Comparison of ENCODE assay signal across 8 cellular contexts in genomic region chr1:46246548-46247432, GRCh38. TPM values are rescaled to one million over a fixed set of nuclear protein-coding genes. Genes with fewer than 3 reads are reported as not detected.
DNase-seq lines count a peak whose midpoint lies in the region; ATAC-seq and TF ChIP-seq lines count a peak whose summit lies in the region.

No MANE protein-coding gene starts in this region.

- peak overlapping the region; percentile 66 for H3K27ac ChIP-seq in naive thymus-derived CD4-positive, alpha-beta T cell (ENCODE audit: low read depth, low read length)

- ATAC-seq in HG02623 (IDR thresholded peaks at IDR 0.05; ENCODE audit: unreplicated experiment) = peak; percentile 46
- peak; percentile 76 for ATAC-seq in activated CD8-positive, alpha-beta T cell treated with anti-CD3 and anti-CD28 coated beads for 36 hours
- ATAC-seq in naive thymus-derived CD4-positive, alpha-beta T cell = peak; percentile 2
- peak; percentile 76 for ATAC-seq in stimulated activated naive CD8-positive, alpha-beta T cell treated with anti-CD3 and anti-CD28 coated beads, Interleukin-15, amount 100 ng/mL, for 72 hours

- H3K36me3 Mint-ChIP-seq in activated CD8-positive, alpha-beta T cell treated with anti-CD3 and anti-CD28 coated beads for 36 hours (ENCODE audit: low read depth) = peaks cover 30% of the 10 kb centered on the region
- H3K36me3 Mint-ChIP-seq in naive thymus-derived CD4-positive, alpha-beta T cell = peaks cover 0 to 10% (median 0%) of the 10 kb centered on the region in 5 donors

- no peaks in the 10 kb centered on the region for H3K27me3 ChIP-seq in naive thymus-derived CD4-positive, alpha-beta T cell (ENCODE audit: control insufficient read depth in 2 of 2, insufficient read depth in 2 of 2, low read length in 2 of 2)

- POLR2A ChIA-PET in activated CD8-positive, alpha-beta T cell treated with anti-CD3 and anti-CD28 coated beads for 36 hours (lab: Charles Lee) = interaction anchor here (0.6 to 4.9 kb wide), 14 partner anchors 18 to 1516 kb away, joined by 3 to 27 read pairs (median 4); partner anchors contain the start of genes LRRC41, NSUN4, POMGNT1 and RNU5D-1
- POLR2A ChIA-PET in naive thymus-derived CD4-positive, alpha-beta T cell (lab: Charles Lee) = interaction anchor here (0.6 to 2.4 kb wide), 6 partner anchors 53 to 907 kb away, joined by 3 to 9 read pairs (median 4); partner anchors contain the start of genes LRRC41, NSUN4 and UQCRH

- H3K4me1 ChIP-seq in naive thymus-derived CD4-positive, alpha-beta T cell (ENCODE audit: control insufficient read depth in 2 of 2, insufficient read depth in 2 of 2, low read length in 2 of 2) = peaks cover 4 to 8% of the 10 kb centered on the region in 2 donors

- H3K27me3 Mint-ChIP-seq in activated CD8-positive, alpha-beta T cell treated with anti-CD3 and anti-CD28 coated beads for 36 hours = no peaks in the 10 kb centered on the region
- no peaks in the 10 kb centered on the region for H3K27me3 Mint-ChIP-seq in naive thymus-derived CD4-positive, alpha-beta T cell
- no peaks in the 10 kb centered on the region for H3K27me3 Mint-ChIP-seq in stimulated activated naive CD8-positive, alpha-beta T cell treated with anti-CD3 and anti-CD28 coated beads, Interleukin-15, amount 100 ng/mL, for 72 hours

- H3K4me1 Mint-ChIP-seq in activated CD8-positive, alpha-beta T cell treated with anti-CD3 and anti-CD28 coated beads for 36 hours (ENCODE audit: low read depth) = peaks cover 24% of the 10 kb centered on the region
- peaks cover 0 to 33% (median 17%) of the 10 kb centered on the region in 7 donors for H3K4me1 Mint-ChIP-seq in naive thymus-derived CD4-positive, alpha-beta T cell
- H3K4me1 Mint-ChIP-seq in stimulated activated naive CD8-positive, alpha-beta T cell treated with anti-CD3 and anti-CD28 coated beads, Interleukin-15, amount 100 ng/mL, for 72 hours = peaks cover 38% of the 10 kb centered on the region

- CTCF ChIA-PET in activated CD8-positive, alpha-beta T cell treated with anti-CD3 and anti-CD28 coated beads for 36 hours (lab: Charles Lee) = interaction anchor here (0.7 to 2.5 kb wide), 10 partner anchors 12 to 561 kb away, joined by 3 to 12 read pairs (median 3); partner anchors contain the start of genes GPBP1L1, LRRC41 and UQCRH
- CTCF ChIA-PET in naive thymus-derived CD4-positive, alpha-beta T cell (lab: Charles Lee) = interaction anchor here (0.5 to 1.3 kb wide), 3 partner anchors 95 to 1232 kb away, joined by 3 to 6 read pairs (median 3); no protein-coding TSS in a partner anchor

- TF ChIP-seq CTCF in activated CD8-positive, alpha-beta T cell treated with anti-CD3 and anti-CD28 coated beads for 36 hours (IDR thresholded peaks at IDR 0.05) = no peak

- peak overlapping the region; percentile 95 for H3K4me3 Mint-ChIP-seq in activated CD8-positive, alpha-beta T cell treated with anti-CD3 and anti-CD28 coated beads for 36 hours
- peak overlapping the region; percentile 86 to 100 (median 94) for H3K4me3 Mint-ChIP-seq in naive thymus-derived CD4-positive, alpha-beta T cell
- peak overlapping the region; percentile 84 to 100 for H3K4me3 Mint-ChIP-seq in stimulated activated naive CD8-positive, alpha-beta T cell treated with anti-CD3 and anti-CD28 coated beads, Interleukin-15, amount 100 ng/mL, for 72 hours

- peak; percentile 33 for TF ChIP-seq POLR2A in erythroblast (IDR thresholded peaks at IDR 0.05; ENCODE audit: low read length)

- H3K36me3 ChIP-seq in naive thymus-derived CD4-positive, alpha-beta T cell (ENCODE audit: control insufficient read depth in 2 of 3, insufficient read depth in 3 of 3, low read length in 3 of 3) = no peaks in the 10 kb centered on the region

- H3K9me3 ChIP-seq in naive thymus-derived CD4-positive, alpha-beta T cell (ENCODE audit: control insufficient read depth in 2 of 3, low read length in 3 of 3) = no peaks in the 10 kb centered on the region

- H3K27ac Mint-ChIP-seq in activated CD8-positive, alpha-beta T cell treated with anti-CD3 and anti-CD28 coated beads for 36 hours = peak overlapping the region; percentile 99
- peak overlapping the region; percentile 15 to 95 (median 78) for H3K27ac Mint-ChIP-seq in naive thymus-derived CD4-positive, alpha-beta T cell
- peak overlapping the region; percentile 94 to 98 for H3K27ac Mint-ChIP-seq in stimulated activated naive CD8-positive, alpha-beta T cell treated with anti-CD3 and anti-CD28 coated beads, Interleukin-15, amount 100 ng/mL, for 72 hours

- H3K9me3 Mint-ChIP-seq in activated CD8-positive, alpha-beta T cell treated with anti-CD3 and anti-CD28 coated beads for 36 hours = no peaks in the 10 kb centered on the region
- no peaks in the 10 kb centered on the region for H3K9me3 Mint-ChIP-seq in naive thymus-derived CD4-positive, alpha-beta T cell
- no peaks in the 10 kb centered on the region for H3K9me3 Mint-ChIP-seq in stimulated activated naive CD8-positive, alpha-beta T cell treated with anti-CD3 and anti-CD28 coated beads, Interleukin-15, amount 100 ng/mL, for 72 hours

- H3K4me3 ChIP-seq in naive thymus-derived CD4-positive, alpha-beta T cell (ENCODE audit: low read length) = peak overlapping the region; percentile 79

- DNase-seq in SKM-1 treated with dmso at 0.1 percent for 144 hours (lab: John Stamatoyannopoulos, UW; ENCODE audit: unreplicated experiment) = peak; percentile 60
- DNase-seq in SKM-1 (lab: John Stamatoyannopoulos, UW; ENCODE audit: unreplicated experiment) = no peak
- peak; percentile 87 for DNase-seq in NCI-H1436 treated with DMSO at 0.1 percent for 48 hours (lab: John Stamatoyannopoulos, UW)
- DNase-seq in activated CD8-positive, alpha-beta T cell treated with anti-CD3 and anti-CD28 coated beads for 36 hours = peak; percentile 89
- peak; percentile 76 to 80 for DNase-seq in erythroblast (lab: John Stamatoyannopoulos, UW)
- peak in 1 of 9 donors; percentile 54 for DNase-seq in naive thymus-derived CD4-positive, alpha-beta T cell
- peak in 1 of 2 donors; percentile 76 for DNase-seq in stimulated activated naive CD8-positive, alpha-beta T cell treated with anti-CD3 and anti-CD28 coated beads, Interleukin-15, amount 100 ng/mL, for 72 hours

- intact Hi-C loops in activated CD8-positive, alpha-beta T cell treated with anti-CD3 and anti-CD28 coated beads for 36 hours (cut with micrococcal nuclease) = no loop called here
- intact Hi-C loops in naive thymus-derived CD4-positive, alpha-beta T cell (cut with micrococcal nuclease) = loop anchor here (1.0 to 5.0 kb wide), 15 partner anchors 48 to 1572 kb away; partner anchors contain the start of genes LRRC41 (in 2 of the 2), MKNK1 (in 2 of the 2), NSUN4 (in 2 of the 2) and POMGNT1 (in 2 of the 2)

RNA-seq across cellular contexts. Expression of gene RAD54L, which starts 0.8 kb away (rescaled TPM):
- 10 to 100 TPM; 64.6 to 65.1 TPM for total RNA-seq in activated CD8-positive, alpha-beta T cell treated with anti-CD3 and anti-CD28 coated beads for 36 hours
- total RNA-seq in naive thymus-derived CD4-positive, alpha-beta T cell = 10 to 100 TPM in 1 of 5 experiments, 1 to 10 TPM in 3, under 1 TPM in 1; 0.94 to 31.9 (median 2.1) TPM
- polyA plus RNA-seq in naive thymus-derived CD4-positive, alpha-beta T cell = 1 to 10 TPM in 1 of 2 donors, not detected in 1; 1.2 TPM

RNA-seq across cellular contexts. Expression of gene LURAP1, which starts 43.7 kb away (rescaled TPM):
- total RNA-seq in activated CD8-positive, alpha-beta T cell treated with anti-CD3 and anti-CD28 coated beads for 36 hours = under 1 TPM in 1 of 2 experiments, not detected in 1; 0.18 TPM
- total RNA-seq in naive thymus-derived CD4-positive, alpha-beta T cell = 1 to 10 TPM in 2 of 5 experiments, under 1 TPM in 3; 0.12 to 1.3 (median 0.20) TPM
- polyA plus RNA-seq in naive thymus-derived CD4-positive, alpha-beta T cell = not detected

RNA-seq across cellular contexts. Expression of gene POMGNT1, which starts 48.6 kb away (rescaled TPM):
- 10 to 100 TPM; 25.4 to 28.1 TPM for total RNA-seq in activated CD8-positive, alpha-beta T cell treated with anti-CD3 and anti-CD28 coated beads for 36 hours
- total RNA-seq in naive thymus-derived CD4-positive, alpha-beta T cell = 10 to 100 TPM; 35.7 to 58.6 (median 41.9) TPM
- 10 to 100 TPM; 34.6 to 35.5 TPM for polyA plus RNA-seq in naive thymus-derived CD4-positive, alpha-beta T cell

RNA-seq across cellular contexts. Expression of gene LRRC41, which starts 56.6 kb away (rescaled TPM):
- 10 to 100 TPM; 32.1 to 32.2 TPM for total RNA-seq in activated CD8-positive, alpha-beta T cell treated with anti-CD3 and anti-CD28 coated beads for 36 hours
- total RNA-seq in naive thymus-derived CD4-positive, alpha-beta T cell = 10 to 100 TPM; 34.4 to 50.5 (median 37.2) TPM
- polyA plus RNA-seq in naive thymus-derived CD4-positive, alpha-beta T cell = 10 to 100 TPM; 52.0 to 63.4 TPM

RNA-seq across cellular contexts. Expression of gene UQCRH, which starts 56.7 kb away (rescaled TPM):
- total RNA-seq in activated CD8-positive, alpha-beta T cell treated with anti-CD3 and anti-CD28 coated beads for 36 hours = 100 to 1,000 TPM; 391 to 396 TPM
- total RNA-seq in naive thymus-derived CD4-positive, alpha-beta T cell = 100 to 1,000 TPM; 107 to 260 (median 127) TPM
- 100 to 1,000 TPM; 303 to 332 TPM for polyA plus RNA-seq in naive thymus-derived CD4-positive, alpha-beta T cell

Comparison
In these comparisons a context has a peak if more than half of its experiments do, and no peak if none do; other contexts are left out.
1. ATAC-seq: peak in every context shown above with its lines; median percentile 76 in activated CD8-positive, alpha-beta T cell treated with anti-CD3 and anti-CD28 coated beads for 36 hours; 76 in stimulated activated naive CD8-positive, alpha-beta T cell treated with anti-CD3 and anti-CD28 coated beads, Interleukin-15, amount 100 ng/mL, for 72 hours; 46 in HG02623; 2 in naive thymus-derived CD4-positive, alpha-beta T cell.